ENCODE assay signal across 19 cellular contexts in the genomic region with DNA sequence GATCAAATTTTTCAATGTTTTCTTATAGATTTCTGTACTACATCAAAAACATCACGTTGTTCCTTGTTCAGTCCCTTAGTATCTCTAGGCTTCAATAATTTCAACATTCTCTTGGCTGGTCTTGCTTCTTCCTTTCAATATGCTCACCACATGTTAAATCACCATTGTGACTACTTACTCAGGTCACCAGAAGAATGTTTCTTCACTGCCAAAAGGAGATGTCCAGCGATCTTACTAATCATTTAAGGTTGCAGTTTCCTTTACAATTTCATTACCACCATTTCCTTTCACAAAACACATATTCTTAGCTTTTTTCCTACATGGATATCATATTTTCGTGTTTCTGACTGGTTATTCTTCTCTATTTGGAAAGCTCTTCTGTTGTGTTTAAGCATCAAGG.
A peak's percentile ranks its signal among the peaks of the same experiment; 100 is the strongest.
DNase-seq lines count a peak whose midpoint lies in the region; TF ChIP-seq lines count a peak whose summit lies in the region.
"Had no signal": no experiment of that assay in that cellular context is flagged by ENCODE, and none has a peak within 500 bp of the region (broad histone marks: within the 10 kb centered on the region; RNA-seq: fewer than 3 reads in every experiment).

No MANE protein-coding gene starts in this region.

- TF ChIP-seq CTCF in foreskin fibroblast (IDR thresholded peaks at IDR 0.05; ENCODE audit: low read depth, low read length) (no peak), lower leg skin (IDR thresholded peaks at IDR 0.05) (no peak)

- H3K27me3 ChIP-seq in ACC112 (ENCODE audit: insufficient read depth, low read length) = no peaks in the 10 kb centered on the region
- H3K27me3 ChIP-seq: ascending aorta, thyroid gland had no signal

- H3K79me2 ChIP-seq in ACC112 (ENCODE audit: control insufficient read depth, insufficient read depth, low read length, unreplicated experiment) = peaks cover 3% of the 10 kb centered on the region
- H3K79me2 ChIP-seq: parathyroid adenoma had no signal

- DNase-seq in HCEC 1CT (peak; percentile 99), astrocyte of the hippocampus (ENCODE audit: low read depth, low spot score) (peak; percentile 80), foreskin fibroblast (peak; percentile 91 to 94), iPS-NIHi7 (ENCODE audit: extremely low spot score) (no peak), ureter (ENCODE audit: low spot score) (no peak), lower leg skin (ENCODE audit: low spot score in 2 of 2) (no peak), NCI-H748 (lab: John Stamatoyannopoulos, UW; ENCODE audit: unreplicated experiment) (no peak)
- DNase-seq: activated CD4-positive, alpha-beta T cell treated with anti-CD3 and anti-CD28 coated beads for 48 hours; AML-193; DMS53; mesendoderm; NCI-H1048; NCI-H2171 treated with DMSO at 0.1 percent for 48 hours; T-helper 2 cell; thyroid gland had no signal

- peak overlapping the region; percentile 89 for H3K27ac ChIP-seq in ACC112 (ENCODE audit: low read depth, low read length)
- H3K27ac ChIP-seq: ascending aorta, parathyroid adenoma, thyroid gland had no signal

- peaks cover 27% of the 10 kb centered on the region for H3K36me3 ChIP-seq in ACC112 (ENCODE audit: insufficient read depth, low read length)
- H3K36me3 ChIP-seq: ascending aorta, thyroid gland had no signal

- no peak overlapping the region for H2AFZ ChIP-seq in ACC112 (ENCODE audit: low read length, unreplicated experiment)
- H2AFZ ChIP-seq: parathyroid adenoma had no signal

- TF ChIP-seq POLR2A in lower leg skin (IDR thresholded peaks at IDR 0.05) = no peak

- H3K4me3 ChIP-seq in ACC112 (ENCODE audit: low read depth, low read length) (peak overlapping the region; percentile 39), foreskin fibroblast (ENCODE audit: low read depth in 1 of 2, low read length in 2 of 2) (no peak overlapping the region), lower leg skin (ENCODE audit: low read depth, poor library complexity, severe bottlenecking) (no peak overlapping the region)
- H3K4me3 ChIP-seq: ascending aorta, GM12878, thyroid gland had no signal

- intact Hi-C loops in lower leg skin (cut with DNase I; ENCODE audit: low total_unique reads) = no loop called here

- H3K4me1 ChIP-seq in ACC112 (ENCODE audit: control insufficient read depth, insufficient read depth, low read length, unreplicated experiment) = peaks cover 45% of the 10 kb centered on the region
- H3K4me1 ChIP-seq: ascending aorta, parathyroid adenoma, thyroid gland had no signal

- WGBS in lower leg skin, 2 donors = 39 to 70% methylated on average over 3 of the region's 3 CpGs

Comparison
In these comparisons a context has a peak if more than half of its experiments do, and no peak if none do; other contexts are left out.
1. DNase-seq: peak in HCEC 1CT (single experiment), astrocyte of the hippocampus (single experiment) and foreskin fibroblast (2 of 2); none in iPS-NIHi7 (single experiment), ureter (single experiment), lower leg skin (0 of 2) and NCI-H748 (single experiment).